8 cellular contexts compared by ENCODE assay signal in genomic region chr1:15323351-15323988, GRCh38.
A peak's percentile ranks its signal among the peaks of the same experiment; 100 is the strongest.
DNase-seq lines count a peak whose midpoint lies in the region; ATAC-seq and TF ChIP-seq lines count a peak whose summit lies in the region.

No MANE protein-coding gene starts in this region.

- no peaks in the 10 kb centered on the region for H3K9me3 ChIP-seq in WERI-Rb-1 (ENCODE audit: severe bottlenecking)
- peaks cover 0 to 5% of the 10 kb centered on the region in 2 donors for H3K9me3 ChIP-seq in breast epithelium

- H3K36me3 ChIP-seq in WERI-Rb-1: no peaks in the 10 kb centered on the region
- no peaks in the 10 kb centered on the region for H3K36me3 ChIP-seq in breast epithelium

- H3K27ac ChIP-seq in WERI-Rb-1 (peak overlapping the region; percentile 15; the same call in 1 of the 2 replicates), breast epithelium (no peak overlapping the region)

- no peak overlapping the region for H3K4me3 ChIP-seq in WERI-Rb-1 (ENCODE audit: low read depth, low read length)
- no peak overlapping the region for H3K4me3 ChIP-seq in breast epithelium

- intact Hi-C loops in breast epithelium (cut with DNase I; ENCODE audit: low total_unique reads): no loop called here

- DNase-seq in A172 (ENCODE audit: low spot score) (peak; percentile 65), NCI-H2171 (lab: John Stamatoyannopoulos, UW) (peak; percentile 30), WERI-Rb-1 (peak; percentile 76), breast epithelium (ENCODE audit: low spot score in 2 of 2) (peak; percentile 60 to 74), iris pigment epithelial cell (ENCODE audit: low read depth) (peak; percentile 72)
- DNase-seq in stimulated activated CD4-positive, alpha-beta T cell treated with anti-CD3 and anti-CD28 coated beads, Interleukin-12 subunit alpha, Interleukin-12 subunit beta, amount 100 ng/mL, for 48 hours (ENCODE audit: low read depth in 2 of 3, low spot score in 1 of 3): peak; percentile 51 to 70 (median 53)

- no peaks in the 10 kb centered on the region for H3K4me1 ChIP-seq in breast epithelium

- TF ChIP-seq POLR2A in breast epithelium (IDR thresholded peaks at IDR 0.05): no peak

- ATAC-seq in GM18867 (IDR thresholded peaks at IDR 0.05; ENCODE audit: unreplicated experiment): peak; percentile 43
- ATAC-seq in HG03571 (IDR thresholded peaks at IDR 0.05; ENCODE audit: unreplicated experiment): no peak

- TF ChIP-seq CTCF in WERI-Rb-1 (IDR thresholded peaks at IDR 0.05; ENCODE audit: low read depth, low read length): peak; percentile 94
- peak; percentile 88 to 94 (median 93) for TF ChIP-seq CTCF in breast epithelium (IDR thresholded peaks at IDR 0.05)

- H3K27me3 ChIP-seq in WERI-Rb-1 (ENCODE audit: insufficient read depth, low read depth, severe bottlenecking) (no peaks in the 10 kb centered on the region), breast epithelium (no peaks in the 10 kb centered on the region)
